26 cellular contexts compared by ENCODE assay signal in genomic region chr6:14125346-14125745, GRCh38.
"Had no signal": no experiment of that assay in that cellular context is flagged by ENCODE, and none has a peak within 500 bp of the region (broad histone marks: within the 10 kb centered on the region; RNA-seq: fewer than 3 reads in every experiment).

No MANE protein-coding gene starts in this region.

- H3K4me1 ChIP-seq: testis had no signal

- H3K27me3 ChIP-seq: brain microvascular endothelial cell, gastrocnemius medialis, hepatocyte, testis, transverse colon had no signal

- H2AFZ ChIP-seq: hepatocyte had no signal

- H3K79me2 ChIP-seq: hepatocyte had no signal

- H3K27ac Mint-ChIP-seq: activated CD4-positive, alpha-beta T cell treated with anti-CD3 and anti-CD28 coated beads for 36 hours; activated CD8-positive, alpha-beta memory T cell treated with anti-CD3 and anti-CD28 coated beads, Interleukin-2, amount 10 ng/mL, durations not matched to agents 7 days and 5 days; activated CD8-positive, alpha-beta T cell treated with anti-CD3 and anti-CD28 coated beads, Interleukin-2, amount 10 ng/mL, durations not matched to agents 7 days and 5 days; activated naive CD4-positive, alpha-beta T cell treated with anti-CD3 and anti-CD28 coated beads for 36 hours; activated naive CD8-positive, alpha-beta T cell treated with anti-CD3 and anti-CD28 coated beads, Interleukin-2, amount 10 ng/mL, durations not matched to agents 7 days and 5 days; effector memory CD8-positive, alpha-beta T cell; naive thymus-derived CD4-positive, alpha-beta T cell; WTC11 had no signal

- H3K27me3 Mint-ChIP-seq: activated CD4-positive, alpha-beta T cell treated with anti-CD3 and anti-CD28 coated beads for 36 hours; activated CD8-positive, alpha-beta memory T cell treated with anti-CD3 and anti-CD28 coated beads, Interleukin-2, amount 10 ng/mL, durations not matched to agents 7 days and 5 days; activated naive CD8-positive, alpha-beta T cell treated with anti-CD3 and anti-CD28 coated beads, Interleukin-2, amount 10 ng/mL, durations not matched to agents 7 days and 5 days; effector memory CD8-positive, alpha-beta T cell; naive thymus-derived CD4-positive, alpha-beta T cell had no signal

- H3K4me2 ChIP-seq: hepatocyte had no signal

- ATAC-seq: activated CD4-positive, alpha-beta T cell treated with anti-CD3 and anti-CD28 coated beads for 36 hours; activated CD8-positive, alpha-beta memory T cell treated with anti-CD3 and anti-CD28 coated beads, Interleukin-2, amount 10 ng/mL, durations not matched to agents 7 days and 5 days; activated CD8-positive, alpha-beta T cell treated with anti-CD3 and anti-CD28 coated beads, Interleukin-2, amount 10 ng/mL, durations not matched to agents 7 days and 5 days; effector memory CD8-positive, alpha-beta T cell; gastrocnemius medialis; left cardiac atrium; left ventricle myocardium superior; naive thymus-derived CD4-positive, alpha-beta T cell; right cardiac atrium; stimulated activated naive CD8-positive, alpha-beta T cell treated with anti-CD3 and anti-CD28 coated beads, Interleukin-15, Interleukin-2, amounts not matched to agents 100 U/mL and 50 U/mL, for 24 hours; WTC11 had no signal

- H3K4me3 ChIP-seq: coronary artery, gastrocnemius medialis, hepatocyte, testis, transverse colon had no signal

- H3K9me3 ChIP-seq: gastrocnemius medialis, testis, transverse colon had no signal

- H3K9me3 Mint-ChIP-seq: activated naive CD4-positive, alpha-beta T cell treated with anti-CD3 and anti-CD28 coated beads for 36 hours; effector memory CD8-positive, alpha-beta T cell; WTC11 had no signal

- H3K4me3 Mint-ChIP-seq: activated CD4-positive, alpha-beta T cell treated with anti-CD3 and anti-CD28 coated beads for 36 hours; activated CD8-positive, alpha-beta memory T cell treated with anti-CD3 and anti-CD28 coated beads, Interleukin-2, amount 10 ng/mL, durations not matched to agents 7 days and 5 days; activated CD8-positive, alpha-beta T cell treated with anti-CD3 and anti-CD28 coated beads, Interleukin-2, amount 10 ng/mL, durations not matched to agents 7 days and 5 days; activated naive CD4-positive, alpha-beta T cell treated with anti-CD3 and anti-CD28 coated beads for 36 hours; activated naive CD8-positive, alpha-beta T cell treated with anti-CD3 and anti-CD28 coated beads, Interleukin-2, amount 10 ng/mL, durations not matched to agents 7 days and 5 days; effector memory CD8-positive, alpha-beta T cell; naive thymus-derived CD4-positive, alpha-beta T cell; neural crest cell; WTC11 had no signal

- H3K36me3 ChIP-seq: brain microvascular endothelial cell, gastrocnemius medialis, transverse colon had no signal

- H3K27ac ChIP-seq: brain microvascular endothelial cell, coronary artery, gastrocnemius medialis, hepatocyte, testis, transverse colon had no signal

- DNase-seq: activated CD4-positive, alpha-beta T cell treated with anti-CD3 and anti-CD28 coated beads for 36 hours; activated CD8-positive, alpha-beta memory T cell treated with anti-CD3 and anti-CD28 coated beads, Interleukin-2, amount 10 ng/mL, durations not matched to agents 7 days and 5 days; activated CD8-positive, alpha-beta T cell treated with anti-CD3 and anti-CD28 coated beads, Interleukin-2, amount 10 ng/mL, durations not matched to agents 7 days and 5 days; activated effector memory CD4-positive, alpha-beta T cell treated with anti-CD3 and anti-CD28 coated beads, Interleukin-2, amount 50 U/mL, for 16 hours; activated naive CD4-positive, alpha-beta T cell treated with anti-CD3 and anti-CD28 coated beads for 36 hours; activated naive CD8-positive, alpha-beta T cell treated with anti-CD3 and anti-CD28 coated beads, Interleukin-2, amount 10 ng/mL, durations not matched to agents 7 days and 5 days; amniotic stem cell; brain microvascular endothelial cell; effector memory CD8-positive, alpha-beta T cell; erythroblast; gastrocnemius medialis; islet precursor cell; left cardiac atrium; left ventricle myocardium superior; naive thymus-derived CD4-positive, alpha-beta T cell; right cardiac atrium; stimulated activated CD4-positive, alpha-beta T cell treated with anti-CD3 and anti-CD28 coated beads, Interleukin-15, amount 100 ng/mL, for 24 hours; stimulated activated CD4-positive, alpha-beta T cell treated with anti-CD3 and anti-CD28 coated beads, Interleukin-2, amount 100 ng/mL, for 24 hours; stimulated activated naive CD8-positive, alpha-beta T cell treated with anti-CD3 and anti-CD28 coated beads, Interleukin-15, Interleukin-2, amounts not matched to agents 100 U/mL and 50 U/mL, for 24 hours; T-helper 2 cell; testis; transverse colon had no signal
